ENCODE assay signal across 19 cellular contexts in genomic region chr2:26737221-26737620, GRCh38. TPM values are rescaled to one million over a fixed set of nuclear protein-coding genes. Genes with fewer than 3 reads are reported as not detected.
"Had no signal": no experiment of that assay in that cellular context is flagged by ENCODE, and none has a peak within 500 bp of the region (broad histone marks: within the 10 kb centered on the region; RNA-seq: fewer than 3 reads in every experiment).

No MANE protein-coding gene starts in this region.

- H3K4me1 ChIP-seq: tibial artery had no signal

- H3K27ac ChIP-seq: coronary artery, heart left ventricle, tibial artery, upper lobe of right lung had no signal

- H3K36me3 ChIP-seq: heart left ventricle, right atrium auricular region, tibial artery, upper lobe of right lung had no signal

- H3K4me3 ChIP-seq: coronary artery, heart left ventricle, mucosa of descending colon, right atrium auricular region, tibial artery, upper lobe of right lung had no signal

- FAIRE-seq: endothelial cell of umbilical vein, small intestine had no signal

- ATAC-seq: heart left ventricle; left colon; mucosa of descending colon; naive thymus-derived CD8-positive, alpha-beta T cell; upper lobe of right lung had no signal

- H3K36me3 Mint-ChIP-seq: naive thymus-derived CD8-positive, alpha-beta T cell had no signal

- H3K27ac Mint-ChIP-seq: endodermal cell; naive thymus-derived CD8-positive, alpha-beta T cell had no signal

- H3K27me3 ChIP-seq: heart left ventricle, right atrium auricular region, tibial artery, upper lobe of right lung had no signal

- H3K4me3 Mint-ChIP-seq: endodermal cell; naive thymus-derived CD8-positive, alpha-beta T cell had no signal

- H3K9me3 Mint-ChIP-seq: endodermal cell; naive thymus-derived CD8-positive, alpha-beta T cell had no signal

- DNase-seq: effector CD4-positive, alpha-beta T cell; endodermal cell; erythroblast; foreskin melanocyte; heart left ventricle; hippocampal formation; left colon; mammary epithelial cell; mucosa of descending colon; naive thymus-derived CD8-positive, alpha-beta T cell; small intestine; stimulated activated CD4-positive, alpha-beta T cell treated with anti-CD3 and anti-CD28 coated beads, Interleukin-12 subunit alpha, Interleukin-12 subunit beta, amount 100 ng/mL, for 4 hours; stimulated activated naive CD4-positive, alpha-beta T cell; tibial artery; upper lobe of right lung had no signal

- H3K9me3 ChIP-seq: heart left ventricle, mucosa of descending colon, right atrium auricular region, tibial artery, upper lobe of right lung had no signal

RNA-seq across cellular contexts. Expression of gene KCNK3, which starts 44.7 kb away (rescaled TPM):
- total RNA-seq: dermis microvascular lymphatic vessel endothelial cell; endodermal cell; endothelial cell of umbilical vein; naive thymus-derived CD8-positive, alpha-beta T cell had no signal
- polyA plus RNA-seq: endothelial cell of umbilical vein; naive thymus-derived CD8-positive, alpha-beta T cell had no signal
